ENCODE assay signal across 34 cellular contexts in the genomic region with DNA sequence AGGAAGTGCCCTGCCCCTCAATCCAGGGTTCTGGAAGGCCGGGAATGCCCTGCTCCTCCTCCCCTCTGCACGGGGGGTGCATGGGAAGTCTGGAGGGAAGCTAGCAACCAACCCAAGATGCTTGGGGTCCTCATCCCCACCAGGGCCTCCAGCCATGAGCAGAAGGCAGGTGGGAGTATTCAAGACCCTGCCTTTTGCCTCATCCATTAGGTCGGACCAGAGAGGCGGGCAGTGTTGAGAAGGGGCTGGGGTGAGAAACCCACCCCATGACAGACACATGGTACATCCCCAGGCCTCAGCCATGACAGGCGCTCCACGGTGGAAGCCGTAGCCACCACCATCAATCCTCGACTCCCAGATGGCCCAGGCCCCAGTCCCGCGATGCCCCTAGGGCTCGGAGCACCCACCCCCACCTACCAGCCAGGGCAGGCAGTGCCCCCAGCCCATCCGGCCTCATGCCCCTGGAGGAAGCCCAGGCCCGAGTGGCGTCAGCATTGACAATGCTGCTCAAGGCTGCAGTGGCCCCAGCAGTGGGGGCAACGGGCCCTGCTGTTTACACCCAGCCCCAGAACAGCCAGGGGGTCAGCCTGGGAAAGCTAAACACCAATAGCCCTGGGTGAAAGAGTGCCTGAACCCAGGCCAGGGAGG. TPM values are rescaled to one million over a fixed set of nuclear protein-coding genes. Genes with fewer than 3 reads are reported as not detected.
"Had no signal": no experiment of that assay in that cellular context is flagged by ENCODE, and none has a peak within 500 bp of the region (broad histone marks: within the 10 kb centered on the region; RNA-seq: fewer than 3 reads in every experiment).

No MANE protein-coding gene starts in this region.

- H3K4me3 Mint-ChIP-seq: immature natural killer cell; mesothelial cell of epicardium; natural killer cell; nephron progenitor cell; neural progenitor cell; stimulated activated memory B cell treated with anti-CD40 and anti-IgM and Interleukin-4, amounts not matched to agents 10 μg/mL and 1 μg/mL and 100 μg/mL, for 72 hours; stimulated activated naive CD8-positive, alpha-beta T cell treated with anti-CD3 and anti-CD28 coated beads, Interleukin-15, amount 100 ng/mL, for 72 hours; type B pancreatic cell had no signal

- H3K9me3 ChIP-seq: left ventricle myocardium inferior, pancreas, prostate gland, sigmoid colon, tibial nerve, vagina had no signal

- H2AFZ ChIP-seq: neural progenitor cell had no signal

- DNase-seq: hypothalamus; immature natural killer cell; left ventricle myocardium inferior; mesendoderm; naive B cell; natural killer cell; nephron progenitor cell; posterior cingulate gyrus; retina; sigmoid colon; small intestine; stimulated activated CD4-positive, alpha-beta T cell treated with anti-CD3 and anti-CD28 coated beads, Interleukin-1b, Interleukin-23, amount 100 ng/mL, for 48 hours; stimulated activated CD4-positive, alpha-beta T cell treated with anti-CD3 and anti-CD28 coated beads, Interleukin-2, amount 100 ng/mL, for 48 hours; stimulated activated CD4-positive, alpha-beta T cell treated with anti-CD3 and anti-CD28 coated beads, Interleukin-4, amount 100 ng/mL, for 4 hours; stimulated activated CD8-positive, alpha-beta memory T cell treated with anti-CD3 and anti-CD28 coated beads, Interleukin-4, amount 100 ng/mL, for 48 hours; stimulated activated naive CD4-positive, alpha-beta T cell treated with Interleukin-2 at 50 U/mL for 16 hours; stimulated activated naive CD8-positive, alpha-beta T cell treated with anti-CD3 and anti-CD28 coated beads, Interleukin-15, amount 100 ng/mL, for 72 hours; substantia nigra had no signal

- H3K36me3 Mint-ChIP-seq: mesothelial cell of epicardium, neural progenitor cell, type B pancreatic cell had no signal

- H3K4me2 ChIP-seq: neural progenitor cell had no signal

- ATAC-seq: natural killer cell; pancreas; right cardiac atrium; stimulated activated memory B cell treated with anti-CD40 and anti-IgM and Interleukin-4, amounts not matched to agents 10 μg/mL and 1 μg/mL and 100 μg/mL, for 72 hours; stimulated activated naive CD8-positive, alpha-beta T cell treated with anti-CD3 and anti-CD28 coated beads, Interleukin-15, amount 100 ng/mL, for 72 hours had no signal

- H3K4me1 ChIP-seq: pancreas, prostate gland had no signal

- H3K9me3 Mint-ChIP-seq: immature natural killer cell; mesothelial cell of epicardium; naive B cell; natural killer cell; nephron progenitor cell; neural progenitor cell; stimulated activated memory B cell treated with anti-CD40 and anti-IgM and Interleukin-4, amounts not matched to agents 10 μg/mL and 1 μg/mL and 100 μg/mL, for 72 hours; stimulated activated naive CD8-positive, alpha-beta T cell treated with anti-CD3 and anti-CD28 coated beads, Interleukin-15, amount 100 ng/mL, for 72 hours; type B pancreatic cell had no signal

- H3K36me3 ChIP-seq: left ventricle myocardium inferior, neural progenitor cell, pancreas, prostate gland, sigmoid colon, tibial nerve, vagina had no signal

- H3K9ac ChIP-seq: neural progenitor cell had no signal

- H3K4me3 ChIP-seq: left ventricle myocardium inferior, lung, neural progenitor cell, pancreas, prostate gland, sigmoid colon, tibial nerve, vagina had no signal

- H3K27ac ChIP-seq: left ventricle myocardium inferior, neural progenitor cell, pancreas, prostate gland, sigmoid colon, tibial nerve, vagina had no signal

- FAIRE-seq: islet of Langerhans, pancreas, small intestine had no signal

- H3K27ac Mint-ChIP-seq: immature natural killer cell; mesothelial cell of epicardium; nephron progenitor cell; stimulated activated memory B cell treated with anti-CD40 and anti-IgM and Interleukin-4, amounts not matched to agents 10 μg/mL and 1 μg/mL and 100 μg/mL, for 72 hours; type B pancreatic cell had no signal

RNA-seq across cellular contexts. Expression of a gene that starts 8.6 kb away (rescaled TPM):
- total RNA-seq: kidney epithelial cell, left ventricle myocardium inferior, mononuclear cell, natural killer cell, omental fat pad, right cardiac atrium, sigmoid colon, temporal lobe, tibial nerve, ureter had no signal
- polyA plus RNA-seq: immature natural killer cell, right cardiac atrium had no signal

RNA-seq across cellular contexts. Expression of a gene that starts 48.4 kb away (rescaled TPM):
- total RNA-seq: kidney epithelial cell, left ventricle myocardium inferior, lung, natural killer cell, omental fat pad, pancreas, sigmoid colon, tibial nerve had no signal
- polyA plus RNA-seq: immature natural killer cell, lung, sigmoid colon, small intestine had no signal
